8 cellular contexts compared by ENCODE assay signal in genomic region chr5:150357326-150358260, GRCh38. TPM values are rescaled to one million over a fixed set of nuclear protein-coding genes. Genes with fewer than 3 reads are reported as not detected.
DNase-seq lines count a peak whose midpoint lies in the region; ATAC-seq, FAIRE-seq and TF ChIP-seq lines count a peak whose summit lies in the region.

TSS of gene TCOF1 (plus strand) at chr5:150357697. CDS start at chr5:150357747, 50 bp downstream.

- H2AFZ ChIP-seq in keratinocyte (ENCODE audit: control insufficient read depth, low read length), result peak within 1 kb of the TSS; percentile 77

- H3K4me3 ChIP-seq in AG10803 (ENCODE audit: low read length) (peak within 1 kb of the TSS; percentile 82), keratinocyte (ENCODE audit: control insufficient read depth in 2 of 3, extremely low read depth in 1 of 3, insufficient read depth in 2 of 3, low read depth in 1 of 3, low read length in 3 of 3) (peak within 1 kb of the TSS; percentile 63 to 93 (median 87))

- no peaks in the 10 kb centered on the region for H3K9me3 ChIP-seq in keratinocyte (ENCODE audit: control insufficient read depth, low read depth, low read length)

- no peaks in the 10 kb centered on the region for H3K9me1 ChIP-seq in keratinocyte (ENCODE audit: control insufficient read depth, extremely low read depth, insufficient read depth, low read length)

- H3K27ac ChIP-seq in keratinocyte (ENCODE audit: control insufficient read depth, insufficient read depth, low read length), result peak within 1 kb of the TSS; percentile 91

- ATAC-seq in GM19043 (IDR thresholded peaks at IDR 0.05; ENCODE audit: low read depth, unreplicated experiment) (peak; percentile 96), HG03378 (IDR thresholded peaks at IDR 0.05; ENCODE audit: unreplicated experiment) (peak; percentile 90)

- no peak for FAIRE-seq in keratinocyte (lab: Jason Lieb, UNC)

- peaks cover 9% of the 10 kb centered on the region for H4K20me1 ChIP-seq in keratinocyte (ENCODE audit: control insufficient read depth, extremely low read depth, insufficient read depth, low read length)

- peaks cover 12% of the 10 kb centered on the region for H3K4me1 ChIP-seq in keratinocyte (ENCODE audit: control insufficient read depth, extremely low read depth, insufficient read depth, low read length)

- H3K79me2 ChIP-seq in keratinocyte (ENCODE audit: control insufficient read depth, insufficient read depth, low read length), result peaks cover 46% of the 10 kb centered on the region

- TF ChIP-seq CTCF in AG10803 (conservative IDR thresholded peaks at IDR 0.05; ENCODE audit: low read length) (no peak), keratinocyte (optimal IDR thresholded peaks at IDR 0.05 in 1 of 3, IDR thresholded peaks at IDR 0.05 in 1 of 3, conservative IDR thresholded peaks at IDR 0.05 in 1 of 3; ENCODE audit: extremely low read depth in 1 of 3, insufficient read depth in 2 of 3, low read length in 3 of 3) (no peak)

- no peaks in the 10 kb centered on the region for H3K27me3 ChIP-seq in keratinocyte (ENCODE audit: control insufficient read depth, extremely low read depth, insufficient read depth, low read length)

- dilution Hi-C loops in keratinocyte (cut with MboI; ENCODE audit: extremely low pct_ligation_motif_present, low sequenced_read_pairs), result no loop called here

- peak within 1 kb of the TSS; percentile 77 for H3K4me2 ChIP-seq in keratinocyte (ENCODE audit: control insufficient read depth, extremely low read depth, insufficient read depth, low read depth, low read length)

- H3K9ac ChIP-seq in keratinocyte (ENCODE audit: control insufficient read depth, extremely low read depth, insufficient read depth, low read length), result peak within 1 kb of the TSS; percentile 88

- peak; percentile 89 for DNase-seq in AG10803 (ENCODE audit: low read depth)
- DNase-seq in NCI-H460 (ENCODE audit: extremely low read depth, low read depth), result peak; percentile 94
- DNase-seq in activated CD4-positive, CD25-positive, alpha-beta regulatory T cell treated with anti-CD3 and anti-CD28 coated beads, Interleukin-2, amount 50 U/mL, for 72 hours, result peak; percentile 98
- peak; percentile 68 to 87 for DNase-seq in cerebellar nuclear complex (lab: John Stamatoyannopoulos, UW)
- peak; percentile 66 for DNase-seq in keratinocyte (ENCODE audit: low read depth, low spot score)
- peak; percentile 98 for DNase-seq in stimulated activated CD4-positive, alpha-beta T cell treated with anti-CD3 and anti-CD28 coated beads, Interleukin-15, amount 100 ng/mL, for 24 hours

- H3K36me3 ChIP-seq in keratinocyte (ENCODE audit: control insufficient read depth in 2 of 2, extremely low read depth in 1 of 2, insufficient read depth in 2 of 2, low read length in 2 of 2), result peaks cover 12 to 22% of the 10 kb centered on the region in 2 experiments

RNA-seq across cellular contexts. Expression of gene TCOF1, which starts in this region (rescaled TPM):
- total RNA-seq in NCI-H460 (2014; rRNA removed; shearing (Covaris generic)), result 39.9 and 46.4 TPM in 2 replicates
- 77.4 and 103 TPM in 2 replicates for polyA plus RNA-seq in NCI-H460 (2014; cell fraction: nucleus; rRNA removed)
- 7.9 to 23.3 TPM (median 13.6 TPM) in 3 replicates for polyA plus RNA-seq in keratinocyte
- polyA plus RNA-seq in keratinocyte (2011; ENCODE audit: low read depth), result 24.6 TPM
- 7.7 and 11.7 TPM in 2 replicates for polyA plus RNA-seq in keratinocyte (2011; cell fraction: cytosol; rRNA removed)
- polyA plus RNA-seq in keratinocyte (2011; cell fraction: nucleus; rRNA removed), result 28.0 and 33.6 TPM in 2 replicates
- polyA plus RNA-seq in keratinocyte (2012; ENCODE audit: low replicate concordance), result 8.4 and 40.3 TPM in 2 replicates
- 8.6 to 36.7 TPM (median 15.6 TPM) in 3 replicates for polyA minus RNA-seq in keratinocyte
- 11.3 TPM for polyA minus RNA-seq in keratinocyte (2011; cell fraction: cytosol; rRNA and poly(A)+ RNA removed)
- 11.7 and 14.9 TPM in 2 replicates for polyA minus RNA-seq in keratinocyte (2011; cell fraction: nucleus; rRNA and poly(A)+ RNA removed)

Comparison
In these comparisons a context has a peak if more than half of its experiments do, and no peak if none do; other contexts are left out.
1. Peak in every context shown above with its lines: DNase-seq, ATAC-seq, H3K4me3 ChIP-seq and H3K27ac ChIP-seq.